ENCODE assay signal across 2 cellular contexts in the genomic region with DNA sequence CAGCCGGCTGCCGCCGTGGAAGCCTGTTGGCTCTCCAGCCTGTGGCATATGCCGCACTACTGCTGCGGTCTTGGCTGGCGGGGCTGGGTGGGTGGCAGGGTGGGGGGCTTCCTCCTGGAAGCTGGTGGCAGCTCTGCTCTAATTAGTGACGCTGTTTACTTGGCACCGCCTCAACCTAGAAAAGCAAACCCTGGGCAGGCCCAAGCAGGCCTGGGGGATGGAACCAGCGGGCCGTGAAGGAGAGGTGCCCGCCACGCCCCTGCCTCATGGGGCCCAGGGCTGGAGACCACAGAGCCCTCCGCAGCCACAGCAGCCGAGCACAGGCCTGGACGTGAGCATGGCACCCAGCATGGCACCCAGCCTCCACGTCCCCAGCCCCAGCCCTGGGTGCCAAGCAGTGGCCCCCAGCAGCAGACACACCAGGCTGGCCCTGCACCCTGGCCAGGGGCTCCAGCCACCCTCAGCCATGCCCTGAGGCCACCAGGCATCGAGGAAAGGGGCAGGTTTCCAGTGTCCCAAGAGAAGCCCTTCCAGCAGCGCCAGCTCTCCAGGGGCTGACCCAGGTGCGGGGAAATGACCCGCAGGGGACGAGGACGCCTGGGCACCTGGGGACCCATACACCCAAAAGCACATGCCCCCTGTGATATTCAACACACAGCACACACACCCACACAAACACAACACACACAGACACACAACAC.
TF ChIP-seq lines count a peak whose summit lies in the region.

No MANE protein-coding gene starts in this region.

TF ChIP-seq in SK-N-SH, 30 proteins besides CTCF, POLR2A, EP300 and RAD21 (continued from another document):
- TF ChIP-seq, protein P1, sequence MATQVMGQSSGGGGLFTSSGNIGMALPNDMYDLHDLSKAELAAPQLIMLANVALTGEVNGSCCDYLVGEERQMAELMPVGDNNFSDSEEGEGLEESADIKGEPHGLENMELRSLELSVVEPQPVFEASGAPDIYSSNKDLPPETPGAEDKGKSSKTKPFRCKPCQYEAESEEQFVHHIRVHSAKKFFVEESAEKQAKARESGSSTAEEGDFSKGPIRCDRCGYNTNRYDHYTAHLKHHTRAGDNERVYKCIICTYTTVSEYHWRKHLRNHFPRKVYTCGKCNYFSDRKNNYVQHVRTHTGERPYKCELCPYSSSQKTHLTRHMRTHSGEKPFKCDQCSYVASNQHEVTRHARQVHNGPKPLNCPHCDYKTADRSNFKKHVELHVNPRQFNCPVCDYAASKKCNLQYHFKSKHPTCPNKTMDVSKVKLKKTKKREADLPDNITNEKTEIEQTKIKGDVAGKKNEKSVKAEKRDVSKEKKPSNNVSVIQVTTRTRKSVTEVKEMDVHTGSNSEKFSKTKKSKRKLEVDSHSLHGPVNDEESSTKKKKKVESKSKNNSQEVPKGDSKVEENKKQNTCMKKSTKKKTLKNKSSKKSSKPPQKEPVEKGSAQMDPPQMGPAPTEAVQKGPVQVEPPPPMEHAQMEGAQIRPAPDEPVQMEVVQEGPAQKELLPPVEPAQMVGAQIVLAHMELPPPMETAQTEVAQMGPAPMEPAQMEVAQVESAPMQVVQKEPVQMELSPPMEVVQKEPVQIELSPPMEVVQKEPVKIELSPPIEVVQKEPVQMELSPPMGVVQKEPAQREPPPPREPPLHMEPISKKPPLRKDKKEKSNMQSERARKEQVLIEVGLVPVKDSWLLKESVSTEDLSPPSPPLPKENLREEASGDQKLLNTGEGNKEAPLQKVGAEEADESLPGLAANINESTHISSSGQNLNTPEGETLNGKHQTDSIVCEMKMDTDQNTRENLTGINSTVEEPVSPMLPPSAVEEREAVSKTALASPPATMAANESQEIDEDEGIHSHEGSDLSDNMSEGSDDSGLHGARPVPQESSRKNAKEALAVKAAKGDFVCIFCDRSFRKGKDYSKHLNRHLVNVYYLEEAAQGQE (IDR thresholded peaks at IDR 0.05; ENCODE audit: low read depth, low read length), result no peak
- TF ChIP-seq IRF3 (IDR thresholded peaks at IDR 0.05; ENCODE audit: low read depth, low read length) (no peak), JUND (IDR thresholded peaks at IDR 0.05) (no peak), TAF1 (IDR thresholded peaks at IDR 0.05; ENCODE audit: borderline replicate concordance, low read depth, low read length) (no peak), TCF12 (IDR thresholded peaks at IDR 0.05) (no peak), FOXJ3 (CRISPR knock-in tag; IDR thresholded peaks at IDR 0.05) (no peak), ELF1 (IDR thresholded peaks at IDR 0.05) (no peak), SIN3A (IDR thresholded peaks at IDR 0.05; ENCODE audit: borderline replicate concordance, low read depth, low read length) (no peak), FOSL2 (IDR thresholded peaks at IDR 0.05; ENCODE audit: borderline replicate concordance, low read depth) (no peak), RCOR1 (IDR thresholded peaks at IDR 0.05; ENCODE audit: low read length) (no peak), POLR2AphosphoS5 (IDR thresholded peaks at IDR 0.05; ENCODE audit: low read depth, low read length) (no peak), RXRA (IDR thresholded peaks at IDR 0.05; ENCODE audit: borderline replicate concordance, low read depth) (no peak), NRF1 (IDR thresholded peaks at IDR 0.05; ENCODE audit: low read depth, low read length) (no peak)
- TF ChIP-seq, protein P2, sequence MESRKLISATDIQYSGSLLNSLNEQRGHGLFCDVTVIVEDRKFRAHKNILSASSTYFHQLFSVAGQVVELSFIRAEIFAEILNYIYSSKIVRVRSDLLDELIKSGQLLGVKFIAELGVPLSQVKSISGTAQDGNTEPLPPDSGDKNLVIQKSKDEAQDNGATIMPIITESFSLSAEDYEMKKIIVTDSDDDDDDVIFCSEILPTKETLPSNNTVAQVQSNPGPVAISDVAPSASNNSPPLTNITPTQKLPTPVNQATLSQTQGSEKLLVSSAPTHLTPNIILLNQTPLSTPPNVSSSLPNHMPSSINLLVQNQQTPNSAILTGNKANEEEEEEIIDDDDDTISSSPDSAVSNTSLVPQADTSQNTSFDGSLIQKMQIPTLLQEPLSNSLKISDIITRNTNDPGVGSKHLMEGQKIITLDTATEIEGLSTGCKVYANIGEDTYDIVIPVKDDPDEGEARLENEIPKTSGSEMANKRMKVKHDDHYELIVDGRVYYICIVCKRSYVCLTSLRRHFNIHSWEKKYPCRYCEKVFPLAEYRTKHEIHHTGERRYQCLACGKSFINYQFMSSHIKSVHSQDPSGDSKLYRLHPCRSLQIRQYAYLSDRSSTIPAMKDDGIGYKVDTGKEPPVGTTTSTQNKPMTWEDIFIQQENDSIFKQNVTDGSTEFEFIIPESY (IDR thresholded peaks at IDR 0.05; ENCODE audit: borderline replicate concordance, low read depth), result no peak
- TF ChIP-seq, protein P3, sequence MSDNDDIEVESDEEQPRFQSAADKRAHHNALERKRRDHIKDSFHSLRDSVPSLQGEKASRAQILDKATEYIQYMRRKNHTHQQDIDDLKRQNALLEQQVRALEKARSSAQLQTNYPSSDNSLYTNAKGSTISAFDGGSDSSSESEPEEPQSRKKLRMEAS (IDR thresholded peaks at IDR 0.05; ENCODE audit: low read depth), result no peak

TF ChIP-seq in SK-N-SH treated with all-trans-retinoic acid at 6 μM for 48 hours, 23 proteins besides CTCF, POLR2A, EP300 and RAD21 (continued from another document):
- TF ChIP-seq ZNF565 (CRISPR knock-in tag; conservative IDR thresholded peaks at IDR 0.05; ENCODE audit: low read depth), result no peak
- TF ChIP-seq TOX (CRISPR knock-in tag; IDR thresholded peaks at IDR 0.05; ENCODE audit: borderline replicate concordance), result no peak
- no peak for TF ChIP-seq ZFP3 (CRISPR knock-in tag; IDR thresholded peaks at IDR 0.05)
- no peak for TF ChIP-seq ZC3H10 (CRISPR knock-in tag; IDR thresholded peaks at IDR 0.05)
- no peak for TF ChIP-seq TCF4 (CRISPR knock-in tag; IDR thresholded peaks at IDR 0.05; ENCODE audit: borderline replicate concordance)
- TF ChIP-seq PPARA (CRISPR knock-in tag; IDR thresholded peaks at IDR 0.05; ENCODE audit: borderline replicate concordance), result no peak
- no peak for TF ChIP-seq RARB (CRISPR knock-in tag; IDR thresholded peaks at IDR 0.05)
- no peak for TF ChIP-seq CSRNP3 (CRISPR knock-in tag; IDR thresholded peaks at IDR 0.05)
- TF ChIP-seq, protein P4, sequence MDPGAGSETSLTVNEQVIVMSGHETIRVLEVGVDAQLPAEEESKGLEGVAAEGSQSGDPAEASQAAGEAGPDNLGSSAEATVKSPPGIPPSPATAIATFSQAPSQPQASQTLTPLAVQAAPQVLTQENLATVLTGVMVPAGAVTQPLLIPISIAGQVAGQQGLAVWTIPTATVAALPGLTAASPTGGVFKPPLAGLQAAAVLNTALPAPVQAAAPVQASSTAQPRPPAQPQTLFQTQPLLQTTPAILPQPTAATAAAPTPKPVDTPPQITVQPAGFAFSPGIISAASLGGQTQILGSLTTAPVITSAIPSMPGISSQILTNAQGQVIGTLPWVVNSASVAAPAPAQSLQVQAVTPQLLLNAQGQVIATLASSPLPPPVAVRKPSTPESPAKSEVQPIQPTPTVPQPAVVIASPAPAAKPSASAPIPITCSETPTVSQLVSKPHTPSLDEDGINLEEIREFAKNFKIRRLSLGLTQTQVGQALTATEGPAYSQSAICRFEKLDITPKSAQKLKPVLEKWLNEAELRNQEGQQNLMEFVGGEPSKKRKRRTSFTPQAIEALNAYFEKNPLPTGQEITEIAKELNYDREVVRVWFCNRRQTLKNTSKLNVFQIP (CRISPR knock-in tag; IDR thresholded peaks at IDR 0.05; ENCODE audit: borderline replicate concordance, low read depth), result no peak
- TF ChIP-seq GLIS3 (CRISPR knock-in tag; IDR thresholded peaks at IDR 0.05), result no peak
- TF ChIP-seq BACH2 (CRISPR knock-in tag; IDR thresholded peaks at IDR 0.05; ENCODE audit: borderline replicate concordance), result no peak
- no peak for TF ChIP-seq ZNF70 (CRISPR knock-in tag; IDR thresholded peaks at IDR 0.05)
